1 cellular context compared by ENCODE assay signal in genomic region chr20:59939052-59939878, GRCh38.
TF ChIP-seq lines count a peak whose summit lies in the region.

No MANE protein-coding gene starts in this region.

TF ChIP-seq in A549, 52 proteins besides CTCF, POLR2A, EP300 and RAD21 (continued from another document):
- TF ChIP-seq PBX3 (IDR thresholded peaks at IDR 0.05) (no peak), HOXB13 (CRISPR knock-in tag; IDR thresholded peaks at IDR 0.05; ENCODE audit: low read depth) (no peak)
